ENCODE assay signal across 24 cellular contexts in genomic region chr17:55764610-55765009, GRCh38. TPM values are rescaled to one million over a fixed set of nuclear protein-coding genes. Genes with fewer than 3 reads are reported as not detected.
DNase-seq lines count a peak whose midpoint lies in the region; ATAC-seq and TF ChIP-seq lines count a peak whose summit lies in the region.
"Had no signal": no experiment of that assay in that cellular context is flagged by ENCODE, and none has a peak within 500 bp of the region (broad histone marks: within the 10 kb centered on the region; RNA-seq: fewer than 3 reads in every experiment).

No MANE protein-coding gene starts in this region.

- peaks cover 0 to 36% (median 21%) of the 10 kb centered on the region in 11 experiments; a peak in 17 of 22 replicates for H3K9me3 ChIP-seq in BLaER1 treated with 17β-estradiol and CSF1 and Interleukin-3, amounts not matched to agents 10 nM and 100 nM (replicated peaks in 1 of 11)
- no peaks in the 10 kb centered on the region for H3K9me3 ChIP-seq in SK-N-MC (ENCODE audit: low read depth, low read length)
- H3K9me3 ChIP-seq in lower lobe of right lung: no peaks in the 10 kb centered on the region
- no peaks in the 10 kb centered on the region for H3K9me3 ChIP-seq in stomach smooth muscle (ENCODE audit: control insufficient read depth in 2 of 2, low read length in 2 of 2)
- H3K9me3 ChIP-seq: A549, Caco-2, Peyer's patch, SJCRH30 had no signal

- DNase-seq in SK-N-MC (ENCODE audit: low read depth, low spot score) (no peak), lower lobe of right lung (no peak), caudate nucleus (lab: John Stamatoyannopoulos, UW) (no peak), HT-29 (ENCODE audit: low spot score) (no peak), DMS114 treated with DMSO at 0.1 percent for 48 hours (lab: John Stamatoyannopoulos, UW; ENCODE audit: unreplicated experiment) (no peak)
- DNase-seq: Caco-2; CD4-positive, alpha-beta T cell; DMS 273 treated with DMSO at 0.1 percent for 48 hours; DND-41; GM23248; H9; HFFc6; KG1; NCI-H1105 treated with DMSO at 0.1 percent for 48 hours; NCI-H2081; NCI-H2171; NCI-H524 treated with DMSO at 0.1 percent for 48 hours; Peyer's patch; SJCRH30 had no signal

- H3K36me3 ChIP-seq in BLaER1 treated with 17β-estradiol and CSF1 and Interleukin-3, amounts not matched to agents 10 nM and 100 nM: peaks cover 19 to 54% (median 27%) of the 10 kb centered on the region in 11 experiments
- no peaks in the 10 kb centered on the region for H3K36me3 ChIP-seq in SK-N-MC (ENCODE audit: insufficient read depth, low read length)
- H3K36me3 ChIP-seq in lower lobe of right lung: peaks cover 20% of the 10 kb centered on the region
- H3K36me3 ChIP-seq in stomach smooth muscle (ENCODE audit: control insufficient read depth in 2 of 2, insufficient read depth in 2 of 2, low read length in 2 of 2): peaks cover 7 to 12% of the 10 kb centered on the region in 2 donors
- H3K36me3 ChIP-seq: SJCRH30 had no signal

- TF ChIP-seq CTCF in lower lobe of right lung (IDR thresholded peaks at IDR 0.05): no peak

- peaks cover 7 to 37% (median 21%) of the 10 kb centered on the region in 10 experiments; a peak in 19 of 20 replicates for H3K4me1 ChIP-seq in BLaER1 treated with 17β-estradiol and CSF1 and Interleukin-3, amounts not matched to agents 10 nM and 100 nM
- H3K4me1 ChIP-seq in lower lobe of right lung: peaks cover 12% of the 10 kb centered on the region
- H3K4me1 ChIP-seq in stomach smooth muscle (ENCODE audit: control insufficient read depth, insufficient read depth, low read length): peaks cover 13% of the 10 kb centered on the region

- intact Hi-C loops in lower lobe of right lung (cut with DNase I): no loop called here

- H3K27me3 ChIP-seq in BLaER1 treated with 17β-estradiol and CSF1 and Interleukin-3, amounts not matched to agents 10 nM and 100 nM: no peaks in the 10 kb centered on the region
- H3K27me3 ChIP-seq in lower lobe of right lung (ENCODE audit: low read depth): no peaks in the 10 kb centered on the region
- no peaks in the 10 kb centered on the region for H3K27me3 ChIP-seq in stomach smooth muscle (ENCODE audit: control insufficient read depth in 1 of 2, insufficient read depth in 2 of 2, low read length in 2 of 2)
- H3K27me3 ChIP-seq: Peyer's patch, SJCRH30 had no signal

- H3K4me2 ChIP-seq in BLaER1 treated with 17β-estradiol and CSF1 and Interleukin-3, amounts not matched to agents 10 nM and 100 nM: peak overlapping the region in 8 of 11 experiments; percentile 47 to 77 (median 63); a peak in 14 of 22 replicates
- H3K4me2 ChIP-seq: A549 had no signal

- peaks cover 0 to 5% (median 0%) of the 10 kb centered on the region in 11 experiments; a peak in 2 of 22 replicates for H4K20me1 ChIP-seq in BLaER1 treated with 17β-estradiol and CSF1 and Interleukin-3, amounts not matched to agents 10 nM and 100 nM

- ATAC-seq in lower lobe of right lung (no peak), GM19395 (IDR thresholded peaks at IDR 0.05; ENCODE audit: unreplicated experiment) (no peak)
- ATAC-seq: A549, GM12878 had no signal

- peak overlapping the region in 8 of 11 experiments; percentile 10 to 52 (median 38); a peak in 12 of 22 replicates for H3K27ac ChIP-seq in BLaER1 treated with 17β-estradiol and CSF1 and Interleukin-3, amounts not matched to agents 10 nM and 100 nM
- H3K27ac ChIP-seq in SK-N-MC: peak overlapping the region; percentile 95
- H3K27ac ChIP-seq in lower lobe of right lung: peak overlapping the region; percentile 44
- H3K27ac ChIP-seq in stomach smooth muscle (ENCODE audit: low read length): peak overlapping the region; percentile 42
- H3K27ac ChIP-seq in caudate nucleus (ENCODE audit: low read depth, low read length): no peak overlapping the region
- H3K27ac ChIP-seq: A549, GM23248, SJCRH30 had no signal

- peak overlapping the region in 2 of 10 experiments; percentile 6 to 18; a peak in 1 of 20 replicates for H3K4me3 ChIP-seq in BLaER1 treated with 17β-estradiol and CSF1 and Interleukin-3, amounts not matched to agents 10 nM and 100 nM
- H3K4me3 ChIP-seq in SK-N-MC (peak overlapping the region; percentile 56), lower lobe of right lung (no peak overlapping the region), stomach smooth muscle (ENCODE audit: low read length in 2 of 2) (no peak overlapping the region)
- H3K4me3 ChIP-seq: A549, GM12878, GM23248, Peyer's patch, SJCRH30 had no signal

- H3K9ac ChIP-seq in BLaER1 treated with 17β-estradiol and CSF1 and Interleukin-3, amounts not matched to agents 10 nM and 100 nM: no peak overlapping the region
- H3K9ac ChIP-seq in SK-N-MC (ENCODE audit: insufficient read length): no peak overlapping the region
- no peak overlapping the region for H3K9ac ChIP-seq in stomach smooth muscle (ENCODE audit: low read length in 2 of 2)
- H3K9ac ChIP-seq: GM23248 had no signal

RNA-seq across cellular contexts. Expression of gene PCTP, which starts 13.8 kb away (rescaled TPM):
- total RNA-seq in lower lobe of right lung: 28.1 TPM
- total RNA-seq in HT-29 (2014; rRNA removed; shearing (Covaris generic)): 11.2 and 13.5 TPM in 2 replicates

RNA-seq across cellular contexts. Expression of gene TMEM100, which starts 41.9 kb away (rescaled TPM):
- 443 TPM for total RNA-seq in lower lobe of right lung
- not detected in 2 replicates for total RNA-seq in HT-29 (2014; rRNA removed; shearing (Covaris generic))
- total RNA-seq: Caco-2; CD4-positive, alpha-beta T cell; GM12878; GM23248 had no signal

Comparison
In these comparisons a context has a peak if more than half of its experiments do, and no peak if none do; other contexts are left out.
1. RNA of gene TMEM100, which starts 41.9 kb away (total RNA-seq): 443 TPM in lower lobe of right lung (single experiment); not detected in HT-29; every median in the first group is over 100 times any median in the second.